In genomic region chr20:45817652-45818194, GRCh38 we compare ENCODE assay signal across 12 cellular contexts. TPM values are rescaled to one million over a fixed set of nuclear protein-coding genes. Genes with fewer than 3 reads are reported as not detected.
DNase-seq lines count a peak whose midpoint lies in the region; ATAC-seq and TF ChIP-seq lines count a peak whose summit lies in the region.
"Had no signal": no experiment of that assay in that cellular context is flagged by ENCODE, and none has a peak within 500 bp of the region (broad histone marks: within the 10 kb centered on the region; RNA-seq: fewer than 3 reads in every experiment).

No MANE protein-coding gene starts in this region.

- in situ Hi-C loops in astrocyte of the spinal cord (cut with HindIII; ENCODE audit: low sequenced_read_pairs): no loop called here

- H3K4me3 Mint-ChIP-seq in HFFc6 (no peak overlapping the region), progenitor cell of endocrine pancreas (ENCODE audit: low read depth) (no peak overlapping the region)
- H3K4me3 Mint-ChIP-seq: activated CD4-positive, alpha-beta memory T cell treated with anti-CD3 and anti-CD28 coated beads, Interleukin-2, amount 10 ng/mL, durations not matched to agents 7 days and 5 days; brain; CD8-positive, alpha-beta memory T cell had no signal

- H3K9me3 Mint-ChIP-seq in HFFc6: no peaks in the 10 kb centered on the region
- no peaks in the 10 kb centered on the region for H3K9me3 Mint-ChIP-seq in progenitor cell of endocrine pancreas (ENCODE audit: low read depth)
- H3K9me3 Mint-ChIP-seq: activated CD4-positive, alpha-beta memory T cell treated with anti-CD3 and anti-CD28 coated beads, Interleukin-2, amount 10 ng/mL, durations not matched to agents 7 days and 5 days; brain; CD8-positive, alpha-beta memory T cell had no signal

- H3K36me3 Mint-ChIP-seq in HFFc6 (ENCODE audit: low read depth) (peaks cover 23% of the 10 kb centered on the region), progenitor cell of endocrine pancreas (ENCODE audit: insufficient read depth) (peaks cover 2% of the 10 kb centered on the region)
- H3K36me3 Mint-ChIP-seq: brain; CD8-positive, alpha-beta memory T cell had no signal

- DNase-seq in A172 (ENCODE audit: low spot score): peak; percentile 70
- DNase-seq in HFFc6: peak; percentile 47
- DNase-seq in astrocyte of the spinal cord (ENCODE audit: low read depth, low spot score): peak; percentile 82
- peak; percentile 10 for DNase-seq in left kidney (ENCODE audit: low read depth, low spot score)
- DNase-seq in HPDE6-E6E7 (ENCODE audit: extremely low spot score): no peak
- no peak for DNase-seq in progenitor cell of endocrine pancreas (ENCODE audit: low spot score, unreplicated experiment)
- DNase-seq in SKM-1 (lab: John Stamatoyannopoulos, UW; ENCODE audit: unreplicated experiment): no peak
- DNase-seq: activated CD4-positive, alpha-beta memory T cell treated with anti-CD3 and anti-CD28 coated beads, Interleukin-2, amount 10 ng/mL, durations not matched to agents 7 days and 5 days; CD8-positive, alpha-beta memory T cell had no signal

- H3K27me3 Mint-ChIP-seq in HFFc6 (ENCODE audit: insufficient read depth) (no peaks in the 10 kb centered on the region; the same call in 1 of the 2 replicates), progenitor cell of endocrine pancreas (peaks cover 11% of the 10 kb centered on the region)

- ATAC-seq in GM21529 (IDR thresholded peaks at IDR 0.05; ENCODE audit: unreplicated experiment): no peak

- H3K4me3 ChIP-seq in astrocyte of the spinal cord (ENCODE audit: low read depth, low read length): no peak overlapping the region

- TF ChIP-seq CTCF in HFFc6 (IDR thresholded peaks at IDR 0.05) (no peak), astrocyte of the spinal cord (IDR thresholded peaks at IDR 0.05; ENCODE audit: low read depth, low read length) (no peak), progenitor cell of endocrine pancreas (IDR thresholded peaks at IDR 0.05; ENCODE audit: unreplicated experiment) (no peak)

- H3K27ac Mint-ChIP-seq in HFFc6: peak overlapping the region; percentile 85
- H3K27ac Mint-ChIP-seq in progenitor cell of endocrine pancreas: no peak overlapping the region
- H3K27ac Mint-ChIP-seq: activated CD4-positive, alpha-beta memory T cell treated with anti-CD3 and anti-CD28 coated beads, Interleukin-2, amount 10 ng/mL, durations not matched to agents 7 days and 5 days; CD8-positive, alpha-beta memory T cell had no signal

- H3K4me1 Mint-ChIP-seq in HFFc6 (ENCODE audit: low read depth) (peaks cover 52% of the 10 kb centered on the region), progenitor cell of endocrine pancreas (ENCODE audit: low read depth) (peaks cover 13% of the 10 kb centered on the region)

RNA-seq across cellular contexts. Expression of gene UBE2C, which starts 5.3 kb away (rescaled TPM):
- total RNA-seq in A172 (2014; rRNA removed; shearing (Covaris generic)): 206 and 210 TPM in 2 replicates
- 100 to 1,000 TPM in 1 of 6 experiments, 10 to 100 TPM in 5; 42.6 to 101 (median 91.3) TPM for total RNA-seq in HFFc6 (2021; fragmentation: NEBNext Ultra II Directional; extraction: Animal tissue kit (Norgen Biotek cat#: 25700))
- total RNA-seq in progenitor cell of endocrine pancreas: 63.9 and 69.0 TPM in 2 replicates

RNA-seq across cellular contexts. Expression of gene TNNC2, which starts 9.4 kb away (rescaled TPM):
- not detected in 2 replicates for total RNA-seq in A172 (2014; rRNA removed; shearing (Covaris generic))
- not detected for total RNA-seq in HFFc6 (2021; fragmentation: NEBNext Ultra II Directional; extraction: Animal tissue kit (Norgen Biotek cat#: 25700))
- total RNA-seq in progenitor cell of endocrine pancreas: 0.67 TPM in 1 of 2 replicates, not detected in the other
- total RNA-seq: activated CD4-positive, alpha-beta memory T cell treated with anti-CD3 and anti-CD28 coated beads, Interleukin-2, amount 10 ng/mL, durations not matched to agents 7 days and 5 days; CD8-positive, alpha-beta memory T cell; pulmonary artery endothelial cell had no signal

RNA-seq across cellular contexts. Expression of gene SNX21, which starts 15.9 kb away (rescaled TPM):
- 50.0 and 59.2 TPM in 2 replicates for total RNA-seq in A172 (2014; rRNA removed; shearing (Covaris generic))
- 10 to 100 TPM; 21.9 to 25.1 (median 22.7) TPM for total RNA-seq in HFFc6 (2021; fragmentation: NEBNext Ultra II Directional; extraction: Animal tissue kit (Norgen Biotek cat#: 25700))
- 12.2 and 13.1 TPM in 2 replicates for total RNA-seq in progenitor cell of endocrine pancreas

RNA-seq across cellular contexts. Expression of gene DNTTIP1, which starts 26.0 kb away (rescaled TPM):
- total RNA-seq in A172 (2014; rRNA removed; shearing (Covaris generic)): 43.9 and 59.9 TPM in 2 replicates
- 10 to 100 TPM; 23.2 to 27.1 (median 25.8) TPM for total RNA-seq in HFFc6 (2021; fragmentation: NEBNext Ultra II Directional; extraction: Animal tissue kit (Norgen Biotek cat#: 25700))
- 29.3 and 33.4 TPM in 2 replicates for total RNA-seq in progenitor cell of endocrine pancreas

RNA-seq across cellular contexts. Expression of gene WFDC3, which starts 26.0 kb away (rescaled TPM):
- 3.0 TPM in 1 of 2 replicates, not detected in the other for total RNA-seq in A172 (2014; rRNA removed; shearing (Covaris generic))
- total RNA-seq in HFFc6 (2021; fragmentation: NEBNext Ultra II Directional; extraction: Animal tissue kit (Norgen Biotek cat#: 25700)): under 1 TPM in 1 of 6 experiments, not detected in 5; 0.43 TPM
- 0.62 and 0.84 TPM in 2 replicates for total RNA-seq in progenitor cell of endocrine pancreas
- total RNA-seq: activated CD4-positive, alpha-beta memory T cell treated with anti-CD3 and anti-CD28 coated beads, Interleukin-2, amount 10 ng/mL, durations not matched to agents 7 days and 5 days; CD8-positive, alpha-beta memory T cell; pulmonary artery endothelial cell had no signal

Comparison
In these comparisons a context has a peak if more than half of its experiments do, and no peak if none do; other contexts are left out.
1. DNase-seq: peak in A172 (single experiment), HFFc6 (single experiment), astrocyte of the spinal cord (single experiment) and left kidney (single experiment); none in HPDE6-E6E7 (single experiment), progenitor cell of endocrine pancreas (single experiment) and SKM-1 (single experiment).